Comparison of ENCODE assay signal across 1 cellular context in genomic region chr7:128739048-128739962, GRCh38.
TF ChIP-seq lines count a peak whose summit lies in the region.

Gene CALU (plus strand): TSS chr7:128739359. CDS start chr7:128748584, 9,225 bp downstream.

TF ChIP-seq in K562, 482 proteins besides CTCF, POLR2A, EP300 and RAD21 (continued from another document and continues in another):
- TF ChIP-seq ATF2 (CRISPR knock-in tag; IDR thresholded peaks at IDR 0.05) (no peak; the same call in 1 of the 2 replicates), PURB (CRISPR knock-in tag; IDR thresholded peaks at IDR 0.05; ENCODE audit: low read depth) (no peak), HDAC1 (IDR thresholded peaks at IDR 0.05) (peak in 1 of 2 experiments; percentile 84; a peak in 2 of 4 replicates), UBTF (IDR thresholded peaks at IDR 0.05; ENCODE audit: borderline replicate concordance in 1 of 2, low read depth in 2 of 2, low read length in 2 of 2) (peak in 1 of 2 experiments; percentile 46; a peak in 1 of 4 replicates), LEF1 (IDR thresholded peaks at IDR 0.05) (no peak; the same call in none of the 2 replicates), HOMEZ (CRISPR knock-in tag; IDR thresholded peaks at IDR 0.05) (0 out of 2 replicates have a peak, but pooled peaks have one; percentile 58), KLF1 (tag; IDR thresholded peaks at IDR 0.05) (peak; percentile 88; the same call in 1 of the 2 replicates), FOXK1 (CRISPR knock-in tag; IDR thresholded peaks at IDR 0.05; ENCODE audit: borderline replicate concordance) (peak; percentile 91; the same call in 1 of the 2 replicates), KLF13 (tag; IDR thresholded peaks at IDR 0.05; ENCODE audit: borderline replicate concordance, low read depth) (peak; percentile 77), BRD9 (IDR thresholded peaks at IDR 0.05; ENCODE audit: low read depth, partially characterized antibody) (peak; percentile 70), HSF4 (CRISPR knock-in tag; IDR thresholded peaks at IDR 0.05; ENCODE audit: borderline replicate concordance) (no peak), RREB1 (CRISPR knock-in tag; IDR thresholded peaks at IDR 0.05) (peak; percentile 71; the same call in 1 of the 2 replicates), ZNF592 (IDR thresholded peaks at IDR 0.05) (no peak; the same call in 1 of the 2 replicates), RBBP5 (IDR thresholded peaks at IDR 0.05; ENCODE audit: borderline replicate concordance, insufficient read depth, low read length, poor library complexity, severe bottlenecking) (peak; percentile 97), ELF1 (tag; IDR thresholded peaks at IDR 0.05) (peak; percentile 55; the same call in 1 of the 2 replicates), ZNF174 (CRISPR knock-in tag; IDR thresholded peaks at IDR 0.05) (no peak), NR2C2 (CRISPR knock-in tag; IDR thresholded peaks at IDR 0.05) (peak; percentile 68), NR2C2 (tag; IDR thresholded peaks at IDR 0.05) (peak; percentile 87), USF1 (CRISPR knock-in tag; IDR thresholded peaks at IDR 0.05) (peak; percentile 78), KDM5B (IDR thresholded peaks at IDR 0.05; ENCODE audit: insufficient replicate concordance, low read depth, low read length) (peak; percentile 97), MAFF (IDR thresholded peaks at IDR 0.05; ENCODE audit: low read length) (no peak), NRF1 (conservative IDR thresholded peaks at IDR 0.05 in 1 of 2, IDR thresholded peaks at IDR 0.05 in 1 of 2) (peak; percentile 90 to 91), SMARCA5 (IDR thresholded peaks at IDR 0.05) (peak; percentile 57; the same call in 1 of the 2 replicates), SAP30 (IDR thresholded peaks at IDR 0.05; ENCODE audit: borderline replicate concordance, insufficient read depth, low read depth, low read length, poor library complexity, severe bottlenecking) (peak; percentile 92), E4F1 (CRISPR knock-in tag; IDR thresholded peaks at IDR 0.05; ENCODE audit: borderline replicate concordance) (no peak), VEZF1 (CRISPR knock-in tag; IDR thresholded peaks at IDR 0.05) (peak; percentile 35; the same call in 1 of the 2 replicates), STAT5A (IDR thresholded peaks at IDR 0.05; ENCODE audit: borderline replicate concordance, low read length) (no peak), THAP12 (CRISPR knock-in tag; IDR thresholded peaks at IDR 0.05) (peak; percentile 73), ZNF263 (CRISPR knock-in tag; IDR thresholded peaks at IDR 0.05; ENCODE audit: borderline replicate concordance) (peak; percentile 67; the same call in 1 of the 2 replicates), ARNT (IDR thresholded peaks at IDR 0.05) (0 out of 4 replicates have a peak, but pooled peaks have one; percentile 26 to 62), NCOA1 (IDR thresholded peaks at IDR 0.05; ENCODE audit: low read depth) (peak; percentile 19; the same call in 1 of the 2 replicates), ZNF707 (CRISPR knock-in tag; conservative IDR thresholded peaks at IDR 0.05) (no peak)
